9 cellular contexts compared by ENCODE assay signal in genomic region chr12:75960086-75960910, GRCh38.
DNase-seq lines count a peak whose midpoint lies in the region; ATAC-seq lines count a peak whose summit lies in the region.
"Had no signal": no experiment of that assay in that cellular context is flagged by ENCODE, and none has a peak within 500 bp of the region (broad histone marks: within the 10 kb centered on the region; RNA-seq: fewer than 3 reads in every experiment).

No MANE protein-coding gene starts in this region.

- peak; percentile 42 for ATAC-seq in HG02588 (IDR thresholded peaks at IDR 0.05; ENCODE audit: unreplicated experiment)
- ATAC-seq in left colon = peak; percentile 84
- ATAC-seq in sciatic nerve = no peak

- peaks cover under 1 to 2% (median 1%) of the 10 kb centered on the region in 3 donors for H3K27me3 Mint-ChIP-seq in immature natural killer cell (ENCODE audit: low read depth in 3 of 3)

- no peaks in the 10 kb centered on the region for H3K9me3 Mint-ChIP-seq in immature natural killer cell
- H3K9me3 Mint-ChIP-seq: CD8-positive, alpha-beta memory T cell had no signal

- DNase-seq in ELF-1 (ENCODE audit: low read depth, low spot score) = peak; percentile 85
- DNase-seq in NCI-H510A treated with DMSO at 0.1 percent for 48 hours (lab: John Stamatoyannopoulos, UW) = peak; percentile 96
- peak; percentile 51 to 67 for DNase-seq in left colon
- DNase-seq in immature natural killer cell = no peak
- no peak for DNase-seq in stimulated activated CD4-positive, alpha-beta T cell treated with anti-CD3 and anti-CD28 coated beads, Interleukin-4, amount 100 ng/mL, for 24 hours
- no peak for DNase-seq in amniotic stem cell (lab: John Stamatoyannopoulos, UW)
- no peak for DNase-seq in sciatic nerve (ENCODE audit: low spot score)
- DNase-seq: CD8-positive, alpha-beta memory T cell had no signal

- no peaks in the 10 kb centered on the region for H3K36me3 Mint-ChIP-seq in immature natural killer cell
- H3K36me3 Mint-ChIP-seq: CD8-positive, alpha-beta memory T cell had no signal

- intact Hi-C loops in left colon (cut with DNase I, micrococcal nuclease) (no loop called here), sciatic nerve (cut with DNase I) (no loop called here)

- H3K4me3 Mint-ChIP-seq in immature natural killer cell = no peak overlapping the region

- H3K27ac Mint-ChIP-seq in immature natural killer cell = no peak overlapping the region

- H3K4me1 Mint-ChIP-seq in immature natural killer cell = peaks cover 13 to 21% of the 10 kb centered on the region in 2 donors

Comparison
In these comparisons a context has a peak if more than half of its experiments do, and no peak if none do; other contexts are left out.
1. DNase-seq: peak in ELF-1 (single experiment), NCI-H510A treated with DMSO at 0.1 percent for 48 hours (single experiment) and left colon (2 of 2); none in immature natural killer cell (0 of 3), stimulated activated CD4-positive, alpha-beta T cell treated with anti-CD3 and anti-CD28 coated beads, Interleukin-4, amount 100 ng/mL, for 24 hours (single experiment), amniotic stem cell (single experiment) and sciatic nerve (single experiment).